In genomic region chr20:21512634-21513180, GRCh38 we compare ENCODE assay signal across 11 cellular contexts. TPM values are rescaled to one million over a fixed set of nuclear protein-coding genes. Genes with fewer than 3 reads are reported as not detected.
A peak's percentile ranks its signal among the peaks of the same experiment; 100 is the strongest.
DNase-seq lines count a peak whose midpoint lies in the region; ATAC-seq and TF ChIP-seq lines count a peak whose summit lies in the region.
"Had no signal": no experiment of that assay in that cellular context is flagged by ENCODE, and none has a peak within 500 bp of the region (broad histone marks: within the 10 kb centered on the region; RNA-seq: fewer than 3 reads in every experiment).

No MANE protein-coding gene starts in this region.

- H3K4me2 ChIP-seq in BLaER1 = no peak overlapping the region

- H3K4me1 Mint-ChIP-seq in osteocyte (ENCODE audit: unreplicated experiment) = peaks cover 46% of the 10 kb centered on the region

- H3K9me3 Mint-ChIP-seq in osteocyte (ENCODE audit: unreplicated experiment) = no peaks in the 10 kb centered on the region

- H3K36me3 ChIP-seq in BLaER1 (no peaks in the 10 kb centered on the region), HUES6 (ENCODE audit: control insufficient read depth, insufficient read depth, low read length) (no peaks in the 10 kb centered on the region)
- H3K36me3 ChIP-seq in effector memory CD4-positive, alpha-beta T cell (ENCODE audit: control insufficient read depth, insufficient read depth, low read length) = no peaks in the 10 kb centered on the region

- no peak for TF ChIP-seq CTCF in osteocyte (IDR thresholded peaks at IDR 0.05)

- POLR2A ChIA-PET in HEK293T (lab: Yijun Ruan, JAX) = no interaction called here

- H3K27ac ChIP-seq in BLaER1 = no peak overlapping the region
- H3K27ac ChIP-seq in HUES6 (ENCODE audit: low read depth, low read length) = no peak overlapping the region
- no peak overlapping the region for H3K27ac ChIP-seq in effector memory CD4-positive, alpha-beta T cell (ENCODE audit: insufficient read depth, low read length, poor library complexity, severe bottlenecking)

- CTCF ChIA-PET in HEK293T (lab: Yijun Ruan, JAX) = no interaction called here

- H3K9ac ChIP-seq in BLaER1 (no peak overlapping the region), HUES6 (ENCODE audit: low read length) (no peak overlapping the region)

- H3K4me1 ChIP-seq in BLaER1 = peaks cover 13% of the 10 kb centered on the region
- peaks cover 49% of the 10 kb centered on the region for H3K4me1 ChIP-seq in HUES6 (ENCODE audit: control insufficient read depth, insufficient read depth, low read length)
- H3K4me1 ChIP-seq in effector memory CD4-positive, alpha-beta T cell (ENCODE audit: control insufficient read depth, insufficient read depth, low read length, poor library complexity, severe bottlenecking) = peaks cover 59% of the 10 kb centered on the region

- H3K4me3 ChIP-seq in BLaER1 = peak overlapping the region; percentile 17; the same call in 1 of the 2 replicates
- peak overlapping the region; percentile 52 for H3K4me3 ChIP-seq in HUES6 (ENCODE audit: low read depth, low read length)
- H3K4me3 ChIP-seq in effector memory CD4-positive, alpha-beta T cell (ENCODE audit: insufficient read depth, low read depth, low read length, poor library complexity, severe bottlenecking) = peak overlapping the region; percentile 31

- peaks cover 100% of the 10 kb centered on the region for H3K27me3 ChIP-seq in BLaER1
- peaks cover 95% of the 10 kb centered on the region for H3K27me3 ChIP-seq in HUES6 (ENCODE audit: control insufficient read depth, insufficient read depth, low read length)
- peaks cover 92% of the 10 kb centered on the region for H3K27me3 ChIP-seq in effector memory CD4-positive, alpha-beta T cell (replicated peaks; ENCODE audit: control insufficient read depth, insufficient read depth, low read length, poor library complexity, severe bottlenecking)

- H3K36me3 Mint-ChIP-seq in osteocyte (ENCODE audit: unreplicated experiment) = peaks cover 4% of the 10 kb centered on the region

- peaks cover 76% of the 10 kb centered on the region for H3K27me3 Mint-ChIP-seq in osteocyte (ENCODE audit: unreplicated experiment)

- peak overlapping the region; percentile 45 for H3K4me3 Mint-ChIP-seq in osteocyte (ENCODE audit: unreplicated experiment)

- DNase-seq in effector memory CD4-positive, alpha-beta T cell = no peak
- DNase-seq in osteocyte (ENCODE audit: extremely low spot score, unreplicated experiment) (no peak), HEK293T (ENCODE audit: extremely low spot score) (no peak), HuH-7 (ENCODE audit: low spot score) (no peak)
- DNase-seq: central memory CD4-positive, alpha-beta T cell; T1000 had no signal

- H3K9me3 ChIP-seq in BLaER1 = peaks cover 58% of the 10 kb centered on the region
- H3K9me3 ChIP-seq in HUES6 (ENCODE audit: control insufficient read depth, insufficient read depth, low read depth, low read length) = no peaks in the 10 kb centered on the region
- no peaks in the 10 kb centered on the region for H3K9me3 ChIP-seq in effector memory CD4-positive, alpha-beta T cell (ENCODE audit: control insufficient read depth, low read length)

- no peak for ATAC-seq in HG02970 (IDR thresholded peaks at IDR 0.05; ENCODE audit: low FRiP score, unreplicated experiment)
- ATAC-seq in GM21360 (IDR thresholded peaks at IDR 0.05; ENCODE audit: unreplicated experiment) = no peak

- H3K27ac Mint-ChIP-seq in osteocyte (ENCODE audit: unreplicated experiment) = no peak overlapping the region

- H4K20me1 ChIP-seq in BLaER1 = peaks cover 77% of the 10 kb centered on the region

TF ChIP-seq in HEK293T, 16 proteins besides CTCF, POLR2A, EP300 and RAD21:
- TF ChIP-seq FOXA1 (IDR thresholded peaks at IDR 0.05) (no peak), SP1 (IDR thresholded peaks at IDR 0.05) (no peak), ZNF384 (IDR thresholded peaks at IDR 0.05) (no peak), LEF1 (IDR thresholded peaks at IDR 0.05; ENCODE audit: borderline replicate concordance) (no peak)

RNA-seq across cellular contexts. Expression of gene NKX2-2, which starts 1.2 kb away (rescaled TPM):
- not detected in 2 replicates for total RNA-seq in osteocyte
- total RNA-seq: kidney epithelial cell had no signal
